In the genomic region with DNA sequence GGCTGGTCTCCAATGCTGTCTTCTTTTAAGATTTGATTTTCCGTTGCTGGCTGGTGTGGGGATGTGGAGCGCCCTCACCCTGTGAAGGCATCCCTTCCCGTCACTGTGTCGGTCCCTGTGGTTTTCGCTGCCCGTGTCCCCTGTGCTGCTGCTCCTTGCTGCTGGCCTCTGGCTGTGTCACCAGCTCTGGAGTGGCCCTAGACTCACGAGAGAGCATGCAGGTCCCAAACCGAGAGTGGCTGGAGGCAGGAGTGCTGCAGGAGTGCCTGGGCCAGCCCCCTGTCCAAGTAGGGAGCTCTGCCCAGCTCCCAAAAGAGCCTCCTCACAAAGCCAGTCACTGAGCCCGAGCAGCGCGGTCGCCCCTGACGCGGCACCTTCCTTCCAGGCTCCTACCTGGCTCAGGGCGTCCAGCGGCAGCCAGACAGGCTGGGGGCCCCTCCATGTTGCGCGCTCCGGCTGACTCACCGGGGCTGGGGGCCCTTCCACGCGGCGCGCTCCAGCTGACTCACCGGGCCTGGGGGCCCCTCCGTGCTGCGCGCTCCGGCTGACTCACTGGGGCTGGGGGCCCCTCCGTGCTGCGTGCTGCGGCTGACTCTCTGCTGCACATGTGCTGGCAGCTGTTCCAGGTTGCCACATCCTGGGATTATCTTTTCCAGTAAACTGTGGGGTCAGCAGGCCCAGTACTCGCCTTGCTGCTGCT, we compare ENCODE assay signal across 10 cellular contexts.
DNase-seq lines count a peak whose midpoint lies in the region; ATAC-seq and TF ChIP-seq lines count a peak whose summit lies in the region.
"Had no signal": no experiment of that assay in that cellular context is flagged by ENCODE, and none has a peak within 500 bp of the region (broad histone marks: within the 10 kb centered on the region; RNA-seq: fewer than 3 reads in every experiment).

No MANE protein-coding gene starts in this region.

- H3K4me3 ChIP-seq in NB4 (ENCODE audit: low read depth, low read length), result peak overlapping the region; percentile 22

- H3K27ac ChIP-seq in epithelial cell of prostate, result no peak overlapping the region
- H3K27ac ChIP-seq: HL-60 had no signal

- DNase-seq in D341Med (ENCODE audit: low spot score) (peak; percentile 33), NB4 (ENCODE audit: low read depth) (peak; percentile 94), epithelial cell of prostate (ENCODE audit: low read depth, low spot score) (peak; percentile 49), non-pigmented ciliary epithelial cell (ENCODE audit: low read depth) (peak; percentile 75), HT-29 (ENCODE audit: low spot score) (no peak), activated gamma-delta T cell treated with Interleukin-2 at 50 U/mL for 16 hours (no peak)
- DNase-seq: central memory CD4-positive, alpha-beta T cell had no signal

- no peak for ATAC-seq in GM19324 (IDR thresholded peaks at IDR 0.05; ENCODE audit: low FRiP score, unreplicated experiment)
- ATAC-seq in GM21390 (IDR thresholded peaks at IDR 0.05; ENCODE audit: unreplicated experiment), result no peak

- no peak for TF ChIP-seq CTCF in NB4 (IDR thresholded peaks at IDR 0.05; ENCODE audit: low read depth, low read length)

- no peak for TF ChIP-seq POLR2A in NB4 (IDR thresholded peaks at IDR 0.05; ENCODE audit: extremely low read depth, insufficient read length)

Comparison
In these comparisons a context has a peak if more than half of its experiments do, and no peak if none do; other contexts are left out.
1. DNase-seq: peak in D341Med (single experiment), NB4 (single experiment), epithelial cell of prostate (single experiment) and non-pigmented ciliary epithelial cell (single experiment); none in HT-29 (single experiment) and activated gamma-delta T cell treated with Interleukin-2 at 50 U/mL for 16 hours (single experiment).